ENCODE assay signal across 18 cellular contexts in genomic region chr6:32669893-32670292, GRCh38. TPM values are rescaled to one million over a fixed set of nuclear protein-coding genes. Genes with fewer than 3 reads are reported as not detected.
A peak's percentile ranks its signal among the peaks of the same experiment; 100 is the strongest.
DNase-seq lines count a peak whose midpoint lies in the region; ATAC-seq and TF ChIP-seq lines count a peak whose summit lies in the region.
"Had no signal": no experiment of that assay in that cellular context is flagged by ENCODE, and none has a peak within 500 bp of the region (broad histone marks: within the 10 kb centered on the region; RNA-seq: fewer than 3 reads in every experiment).

No MANE protein-coding gene starts in this region.

- CTCF ChIA-PET in Calu3 (lab: Charles Lee) = interaction anchor here (1.1 kb wide), 1 partner anchor 169 kb away, joined by 3 read pairs; the partner anchor contains the start of gene TAP2

- H2AFZ ChIP-seq in Karpas-422 (ENCODE audit: low read length) = no peak overlapping the region
- H2AFZ ChIP-seq: GM23338 had no signal

- H3K4me1 ChIP-seq in breast epithelium (no peaks in the 10 kb centered on the region), Karpas-422 (ENCODE audit: low read length) (peaks cover 26% of the 10 kb centered on the region)

- peaks cover 41% of the 10 kb centered on the region for H3K27me3 Mint-ChIP-seq in T-helper 1 cell treated with Interleukin-12 subunit alpha and Interleukin-12 subunit beta and Interleukin-4 antibody, amounts not matched to agents 30 μg/mL and 1 μg/mL, for 36 hours (ENCODE audit: low read depth)
- H3K27me3 Mint-ChIP-seq in Calu3 (ENCODE audit: unreplicated experiment) = peaks cover 9% of the 10 kb centered on the region
- no peaks in the 10 kb centered on the region for H3K27me3 Mint-ChIP-seq in central memory CD8-positive, alpha-beta T cell
- H3K27me3 Mint-ChIP-seq in stimulated activated memory B cell treated with anti-CD40 and anti-IgM and Interleukin-4, amounts not matched to agents 10 μg/mL and 1 μg/mL and 100 μg/mL, for 72 hours = no peaks in the 10 kb centered on the region
- H3K27me3 Mint-ChIP-seq in natural killer cell treated with Interleukin-12 subunit alpha and Interleukin-12 subunit beta and Interleukin-15 and Interleukin-18, amount 100 ng/mL, for 72 hours = peaks cover 0 to 3% of the 10 kb centered on the region in 2 donors

- BruUV-seq in Calu3 (replicated peaks; lab: Mats Ljungman, UMichigan) = no TSS peak

- no peak overlapping the region for H3K9ac ChIP-seq in Karpas-422 (ENCODE audit: low read length)

- peaks cover 6% of the 10 kb centered on the region for H3K9me3 Mint-ChIP-seq in T-helper 1 cell treated with Interleukin-12 subunit alpha and Interleukin-12 subunit beta and Interleukin-4 antibody, amounts not matched to agents 30 μg/mL and 1 μg/mL, for 36 hours
- H3K9me3 Mint-ChIP-seq in Calu3 (ENCODE audit: low read depth, unreplicated experiment) = peaks cover 6% of the 10 kb centered on the region
- peaks cover 6% of the 10 kb centered on the region for H3K9me3 Mint-ChIP-seq in central memory CD8-positive, alpha-beta T cell
- peaks cover 3% of the 10 kb centered on the region for H3K9me3 Mint-ChIP-seq in stimulated activated memory B cell treated with anti-CD40 and anti-IgM and Interleukin-4, amounts not matched to agents 10 μg/mL and 1 μg/mL and 100 μg/mL, for 72 hours
- H3K9me3 Mint-ChIP-seq in natural killer cell treated with Interleukin-12 subunit alpha and Interleukin-12 subunit beta and Interleukin-15 and Interleukin-18, amount 100 ng/mL, for 72 hours = peaks cover 6% of the 10 kb centered on the region

- H3K27me3 ChIP-seq in breast epithelium (no peaks in the 10 kb centered on the region), Karpas-422 (ENCODE audit: low read length) (no peaks in the 10 kb centered on the region)

- H3K9me2 ChIP-seq in Karpas-422 (replicated peaks; ENCODE audit: insufficient read depth, low read length) = no peaks in the 10 kb centered on the region

- peak overlapping the region; percentile 36 for H3K27ac Mint-ChIP-seq in T-helper 1 cell treated with Interleukin-12 subunit alpha and Interleukin-12 subunit beta and Interleukin-4 antibody, amounts not matched to agents 30 μg/mL and 1 μg/mL, for 36 hours
- peak overlapping the region; percentile 22 for H3K27ac Mint-ChIP-seq in Calu3 (ENCODE audit: unreplicated experiment)
- peak overlapping the region; percentile 60 for H3K27ac Mint-ChIP-seq in central memory CD8-positive, alpha-beta T cell (ENCODE audit: low read depth)
- H3K27ac Mint-ChIP-seq in stimulated activated memory B cell treated with anti-CD40 and anti-IgM and Interleukin-4, amounts not matched to agents 10 μg/mL and 1 μg/mL and 100 μg/mL, for 72 hours = peak overlapping the region; percentile 100
- peak overlapping the region in 1 of 2 donors; percentile 7 for H3K27ac Mint-ChIP-seq in natural killer cell treated with Interleukin-12 subunit alpha and Interleukin-12 subunit beta and Interleukin-15 and Interleukin-18, amount 100 ng/mL, for 72 hours
- H3K27ac Mint-ChIP-seq: GM23338 had no signal

- peaks cover 13% of the 10 kb centered on the region for H3K79me2 ChIP-seq in Karpas-422 (ENCODE audit: low read length)

- ATAC-seq in central memory CD8-positive, alpha-beta T cell (replicated peaks; ENCODE audit: extremely low read depth, poor library complexity, severe bottlenecking) = no peak
- ATAC-seq in stimulated activated memory B cell treated with anti-CD40 and anti-IgM and Interleukin-4, amounts not matched to agents 10 μg/mL and 1 μg/mL and 100 μg/mL, for 72 hours = no peak
- no peak for ATAC-seq in natural killer cell treated with Interleukin-12 subunit alpha and Interleukin-12 subunit beta and Interleukin-15 and Interleukin-18, amount 100 ng/mL, for 72 hours
- ATAC-seq: GM23338 had no signal

- H3K36me3 Mint-ChIP-seq in T-helper 1 cell treated with Interleukin-12 subunit alpha and Interleukin-12 subunit beta and Interleukin-4 antibody, amounts not matched to agents 30 μg/mL and 1 μg/mL, for 36 hours (ENCODE audit: low read depth) = peaks cover 3% of the 10 kb centered on the region
- peaks cover 20% of the 10 kb centered on the region for H3K36me3 Mint-ChIP-seq in Calu3 (ENCODE audit: insufficient read depth, unreplicated experiment)
- H3K36me3 Mint-ChIP-seq in central memory CD8-positive, alpha-beta T cell (ENCODE audit: insufficient read depth) = peaks cover 19% of the 10 kb centered on the region
- H3K36me3 Mint-ChIP-seq in stimulated activated memory B cell treated with anti-CD40 and anti-IgM and Interleukin-4, amounts not matched to agents 10 μg/mL and 1 μg/mL and 100 μg/mL, for 72 hours = peaks cover 15% of the 10 kb centered on the region
- H3K36me3 Mint-ChIP-seq in natural killer cell treated with Interleukin-12 subunit alpha and Interleukin-12 subunit beta and Interleukin-15 and Interleukin-18, amount 100 ng/mL, for 72 hours = peaks cover 14% of the 10 kb centered on the region

- TF ChIP-seq CTCF in Calu3 (IDR thresholded peaks at IDR 0.05; ENCODE audit: unreplicated experiment) (no peak), breast epithelium (IDR thresholded peaks at IDR 0.05) (no peak)

- H3K4me3 ChIP-seq in breast epithelium (no peak overlapping the region), Karpas-422 (ENCODE audit: low read length) (no peak overlapping the region)
- H3K4me3 ChIP-seq: GM23338 had no signal

- H3K27ac ChIP-seq in breast epithelium (no peak overlapping the region), Karpas-422 (ENCODE audit: low read length) (no peak overlapping the region)
- H3K27ac ChIP-seq: 22Rv1, HL-60 had no signal

- H3K4me1 Mint-ChIP-seq in T-helper 1 cell treated with Interleukin-12 subunit alpha and Interleukin-12 subunit beta and Interleukin-4 antibody, amounts not matched to agents 30 μg/mL and 1 μg/mL, for 36 hours (ENCODE audit: low read depth) = peaks cover 38% of the 10 kb centered on the region
- H3K4me1 Mint-ChIP-seq in Calu3 (ENCODE audit: low read depth, unreplicated experiment) = peaks cover 30% of the 10 kb centered on the region
- H3K4me1 Mint-ChIP-seq in central memory CD8-positive, alpha-beta T cell = peaks cover 45% of the 10 kb centered on the region
- peaks cover 41% of the 10 kb centered on the region for H3K4me1 Mint-ChIP-seq in stimulated activated memory B cell treated with anti-CD40 and anti-IgM and Interleukin-4, amounts not matched to agents 10 μg/mL and 1 μg/mL and 100 μg/mL, for 72 hours
- peaks cover 18 to 44% of the 10 kb centered on the region in 2 donors for H3K4me1 Mint-ChIP-seq in natural killer cell treated with Interleukin-12 subunit alpha and Interleukin-12 subunit beta and Interleukin-15 and Interleukin-18, amount 100 ng/mL, for 72 hours (ENCODE audit: low read depth in 2 of 2)

- H3K36me3 ChIP-seq in breast epithelium (no peaks in the 10 kb centered on the region), Karpas-422 (ENCODE audit: insufficient read depth, low read length) (no peaks in the 10 kb centered on the region)

- no peak overlapping the region for H3K4me2 ChIP-seq in Karpas-422 (ENCODE audit: low read depth, low read length, poor library complexity, severe bottlenecking)
- H3K4me2 ChIP-seq: GM23338 had no signal

- H3K9me3 ChIP-seq in breast epithelium (no peaks in the 10 kb centered on the region), Karpas-422 (ENCODE audit: low read length) (no peaks in the 10 kb centered on the region)

- DNase-seq in T-helper 1 cell (no peak), Calu3 (no peak), breast epithelium (ENCODE audit: low spot score in 2 of 2) (no peak), Karpas-422 (no peak)
- no peak for DNase-seq in central memory CD8-positive, alpha-beta T cell (ENCODE audit: low spot score in 2 of 2)
- DNase-seq in natural killer cell treated with Interleukin-12 subunit alpha and Interleukin-12 subunit beta and Interleukin-15 and Interleukin-18, amount 100 ng/mL, for 72 hours (ENCODE audit: low spot score) = no peak
- DNase-seq: AML-193; C1 segment of cervical spinal cord; CD4-positive, alpha-beta memory T cell; DMS153; DMS79 treated with DMSO at 0.1 percent for 48 hours; EL; H7 had no signal

- intact Hi-C loops in Calu3 (cut with micrococcal nuclease; ENCODE audit: unreplicated experiment) = no loop called here
- intact Hi-C loops in breast epithelium (cut with DNase I; ENCODE audit: low total_unique reads) = no loop called here

- TF ChIP-seq POLR2A in breast epithelium (IDR thresholded peaks at IDR 0.05) = no peak

- no peak overlapping the region for H3K4me3 Mint-ChIP-seq in T-helper 1 cell treated with Interleukin-12 subunit alpha and Interleukin-12 subunit beta and Interleukin-4 antibody, amounts not matched to agents 30 μg/mL and 1 μg/mL, for 36 hours
- no peak overlapping the region for H3K4me3 Mint-ChIP-seq in Calu3 (ENCODE audit: low read depth, unreplicated experiment)
- no peak overlapping the region for H3K4me3 Mint-ChIP-seq in central memory CD8-positive, alpha-beta T cell
- H3K4me3 Mint-ChIP-seq in stimulated activated memory B cell treated with anti-CD40 and anti-IgM and Interleukin-4, amounts not matched to agents 10 μg/mL and 1 μg/mL and 100 μg/mL, for 72 hours = no peak overlapping the region
- no peak overlapping the region for H3K4me3 Mint-ChIP-seq in natural killer cell treated with Interleukin-12 subunit alpha and Interleukin-12 subunit beta and Interleukin-15 and Interleukin-18, amount 100 ng/mL, for 72 hours
- H3K4me3 Mint-ChIP-seq: CD4-positive, alpha-beta memory T cell; GM23338 had no signal

- no peaks in the 10 kb centered on the region for H4K20me1 ChIP-seq in Karpas-422 (ENCODE audit: insufficient read depth, low read depth, low read length)

RNA-seq across cellular contexts. Expression of gene HLA-DQB1, which starts 3.4 kb away (rescaled TPM):
- total RNA-seq in Calu3 (2022) (139 and 190 TPM in 2 replicates), breast epithelium (1 to 10 TPM; 1.3 to 7.2 (median 5.4) TPM)
- total RNA-seq in natural killer cell treated with Interleukin-12 subunit alpha and Interleukin-12 subunit beta and Interleukin-15 and Interleukin-18, amount 100 ng/mL, for 72 hours = 10 to 100 TPM; 21.0 to 48.6 TPM
- total RNA-seq in Karpas-422 (2014; rRNA removed; shearing (Covaris generic); ENCODE audit: low replicate concordance) = 79.1 and 126 TPM in 2 replicates

RNA-seq across cellular contexts. Expression of gene HLA-DQA1, which starts 32.7 kb away (rescaled TPM):
- total RNA-seq in Calu3 (2022) (6.9 and 12.9 TPM in 2 replicates), breast epithelium (10 to 100 TPM in 2 of 3 donors, 1 to 10 TPM in 1; 1.6 to 19.2 (median 15.0) TPM)
- 10 to 100 TPM in 1 of 2 donors, 1 to 10 TPM in 1; 7.8 to 92.0 TPM for total RNA-seq in natural killer cell treated with Interleukin-12 subunit alpha and Interleukin-12 subunit beta and Interleukin-15 and Interleukin-18, amount 100 ng/mL, for 72 hours
- total RNA-seq in Karpas-422 (2014; rRNA removed; shearing (Covaris generic); ENCODE audit: low replicate concordance) = 216 and 309 TPM in 2 replicates
- total RNA-seq: GM23338, H7 had no signal
